ENCODE assay signal across 8 cellular contexts in the genomic region with DNA sequence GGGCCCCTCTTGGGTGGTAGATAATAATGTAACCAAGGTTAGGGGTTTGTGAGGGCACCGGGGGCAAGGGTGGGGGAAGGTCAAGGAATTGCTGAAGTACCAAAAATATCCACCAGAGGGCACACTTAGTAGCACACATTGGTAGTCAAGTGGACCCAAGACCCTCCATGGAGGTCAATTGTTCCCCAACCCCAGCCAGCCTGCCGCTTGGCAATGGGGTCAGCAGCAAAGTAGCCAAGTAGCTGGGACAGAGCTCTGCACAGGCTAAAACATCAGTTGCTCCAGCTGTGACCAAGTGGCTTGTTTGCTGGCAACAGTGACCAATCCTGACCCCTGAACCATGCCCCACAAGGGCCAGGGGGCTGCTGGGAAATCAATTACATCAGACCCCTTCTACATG.
DNase-seq lines count a peak whose midpoint lies in the region; ATAC-seq and TF ChIP-seq lines count a peak whose summit lies in the region.

No MANE protein-coding gene starts in this region.

- no peaks in the 10 kb centered on the region for H3K27me3 ChIP-seq in CD4-positive, CD25-positive, alpha-beta regulatory T cell (ENCODE audit: control insufficient read depth, insufficient read depth, low read length)
- H3K27me3 ChIP-seq in left ventricle myocardium inferior (ENCODE audit: low read depth) (no peaks in the 10 kb centered on the region), gastrocnemius medialis (no peaks in the 10 kb centered on the region)

- H3K9me3 Mint-ChIP-seq in CD4-positive, CD25-positive, alpha-beta regulatory T cell, result no peaks in the 10 kb centered on the region

- intact Hi-C loops in left ventricle myocardium inferior (cut with micrococcal nuclease), result loop anchor here (10.0 kb wide), 1 partner anchor 162 kb away; no protein-coding TSS in a partner anchor
- intact Hi-C loops in gastrocnemius medialis (cut with DNase I; ENCODE audit: low total_unique reads), result loop anchor here (2.0 kb wide), 2 partner anchors 170 to 184 kb away; no protein-coding TSS in a partner anchor

- peak in 1 of 2 donors; percentile 44 for ATAC-seq in CD4-positive, CD25-positive, alpha-beta regulatory T cell (ENCODE audit: low read depth in 2 of 2)
- ATAC-seq in GM18867 (IDR thresholded peaks at IDR 0.05; ENCODE audit: unreplicated experiment) (peak; percentile 42), gastrocnemius medialis (no peak), GM19467 (IDR thresholded peaks at IDR 0.05; ENCODE audit: unreplicated experiment) (no peak)

- no peaks in the 10 kb centered on the region for H3K4me1 Mint-ChIP-seq in CD4-positive, CD25-positive, alpha-beta regulatory T cell

- in situ Hi-C loops in gastrocnemius medialis (cut with MboI; ENCODE audit: low sequenced_read_pairs in 4 of 4), result loop anchor here in 3 of 4 donors (5.0 to 25.0 kb wide), 2 partner anchors 169 kb away; no protein-coding TSS in a partner anchor

- H3K4me3 Mint-ChIP-seq in CD4-positive, CD25-positive, alpha-beta regulatory T cell, result no peak overlapping the region

- TF ChIP-seq CTCF in left ventricle myocardium inferior (IDR thresholded peaks at IDR 0.05; ENCODE audit: borderline replicate concordance) (peak; percentile 83), gastrocnemius medialis (IDR thresholded peaks at IDR 0.05 in 4 of 5, conservative IDR thresholded peaks at IDR 0.05 in 1 of 5) (peak; percentile 54 to 82 (median 78))

- DNase-seq in CD4-positive, CD25-positive, alpha-beta regulatory T cell, result peak; percentile 13 to 54 (median 49)
- DNase-seq in OCI-M1 (lab: John Stamatoyannopoulos, UW) (peak; percentile 51), left ventricle myocardium inferior (no peak), gastrocnemius medialis (no peak), putamen (ENCODE audit: low spot score) (no peak)
- peak; percentile 29 for DNase-seq in activated naive CD4-positive, alpha-beta T cell treated with anti-CD3 and anti-CD28 coated beads, Interleukin-2, amount 50 U/mL, for 16 hours

- H3K27me3 Mint-ChIP-seq in CD4-positive, CD25-positive, alpha-beta regulatory T cell, result no peaks in the 10 kb centered on the region

- no peaks in the 10 kb centered on the region for H3K36me3 Mint-ChIP-seq in CD4-positive, CD25-positive, alpha-beta regulatory T cell

- no peak overlapping the region for H3K27ac ChIP-seq in CD4-positive, CD25-positive, alpha-beta regulatory T cell (ENCODE audit: insufficient read depth, low read length, poor library complexity, severe bottlenecking)
- H3K27ac ChIP-seq in left ventricle myocardium inferior (replicated peaks) (no peak overlapping the region), gastrocnemius medialis (no peak overlapping the region)

- H3K36me3 ChIP-seq in CD4-positive, CD25-positive, alpha-beta regulatory T cell (ENCODE audit: control insufficient read depth, insufficient read depth, low read length), result no peaks in the 10 kb centered on the region
- H3K36me3 ChIP-seq in left ventricle myocardium inferior (peaks cover 15% of the 10 kb centered on the region), gastrocnemius medialis (peaks cover 0 to 5% of the 10 kb centered on the region in 2 donors)

- no peaks in the 10 kb centered on the region for H3K4me1 ChIP-seq in CD4-positive, CD25-positive, alpha-beta regulatory T cell (ENCODE audit: control insufficient read depth, insufficient read depth, low read length, poor library complexity, severe bottlenecking)
- H3K4me1 ChIP-seq in left ventricle myocardium inferior (peaks cover 14% of the 10 kb centered on the region), gastrocnemius medialis (no peaks in the 10 kb centered on the region)

- no peak for TF ChIP-seq POLR2A in gastrocnemius medialis (IDR thresholded peaks at IDR 0.05)

- H3K9me3 ChIP-seq in CD4-positive, CD25-positive, alpha-beta regulatory T cell (ENCODE audit: control insufficient read depth in 2 of 2, low read length in 2 of 2), result no peaks in the 10 kb centered on the region
- H3K9me3 ChIP-seq in left ventricle myocardium inferior (replicated peaks) (no peaks in the 10 kb centered on the region), gastrocnemius medialis (no peaks in the 10 kb centered on the region)

- H3K27ac Mint-ChIP-seq in CD4-positive, CD25-positive, alpha-beta regulatory T cell, result no peak overlapping the region

- no peak overlapping the region for H3K4me3 ChIP-seq in CD4-positive, CD25-positive, alpha-beta regulatory T cell (ENCODE audit: low read depth, low read length)
- H3K4me3 ChIP-seq in left ventricle myocardium inferior (no peak overlapping the region), gastrocnemius medialis (no peak overlapping the region)

Comparison
In these comparisons a context has a peak if more than half of its experiments do, and no peak if none do; other contexts are left out.
1. DNase-seq: peak in CD4-positive, CD25-positive, alpha-beta regulatory T cell (3 of 3), OCI-M1 (single experiment) and activated naive CD4-positive, alpha-beta T cell treated with anti-CD3 and anti-CD28 coated beads, Interleukin-2, amount 50 U/mL, for 16 hours (single experiment); none in left ventricle myocardium inferior (single experiment), gastrocnemius medialis (0 of 2) and putamen (single experiment).